Comparison of ENCODE assay signal across 30 cellular contexts in genomic region chr22:33555814-33556522, GRCh38.
"Had no signal": no experiment of that assay in that cellular context is flagged by ENCODE, and none has a peak within 500 bp of the region (broad histone marks: within the 10 kb centered on the region; RNA-seq: fewer than 3 reads in every experiment).

No MANE protein-coding gene starts in this region.

- H3K27me3 ChIP-seq: esophagus muscularis mucosa, foreskin keratinocyte, heart right ventricle, left lung, ovary, suprapubic skin, tibial artery had no signal

- H3K4me1 Mint-ChIP-seq: activated CD4-positive, alpha-beta T cell treated with anti-CD3 and anti-CD28 coated beads, Interleukin-2, amount 10 ng/mL, durations not matched to agents 24 days and 14 days; activated naive CD4-positive, alpha-beta T cell treated with anti-CD3 and anti-CD28 coated beads, Interleukin-2, amount 50 U/mL, for 24 hours; activated naive CD8-positive, alpha-beta T cell treated with anti-CD3 and anti-CD28 coated beads, Interleukin-2, amount 50 U/mL, for 24 hours had no signal

- H3K27me3 Mint-ChIP-seq: activated CD4-positive, alpha-beta memory T cell treated with anti-CD3 and anti-CD28 coated beads, Interleukin-2, amount 10 ng/mL, durations not matched to agents 7 days and 5 days; activated CD4-positive, alpha-beta T cell treated with anti-CD3 and anti-CD28 coated beads, Interleukin-2, amount 10 ng/mL, durations not matched to agents 24 days and 14 days; activated naive CD4-positive, alpha-beta T cell treated with anti-CD3 and anti-CD28 coated beads, Interleukin-2, amount 50 U/mL, for 24 hours; dendritic cell treated with granulocyte-macrophage colony-stimulating factor and Interleukin-4, amounts not matched to agents 40 ng/mL and 50 ng/mL, for 4 days had no signal

- ATAC-seq: activated CD4-positive, CD25-positive, alpha-beta regulatory T cell treated with anti-CD3 and anti-CD28 coated beads, Interleukin-2, amount 50 U/mL, for 24 hours; activated naive CD8-positive, alpha-beta T cell treated with anti-CD3 and anti-CD28 coated beads, Interleukin-2, amount 50 U/mL, for 24 hours; activated T-cell treated with anti-CD3 and anti-CD28 coated beads, Interleukin-2, amount 50 U/mL, for 4 hours; foreskin keratinocyte; heart right ventricle; left lung; lower lobe of right lung; mucosa of descending colon; right cardiac atrium had no signal

- FAIRE-seq: islet of Langerhans had no signal

- H3K4me3 ChIP-seq: esophagus muscularis mucosa, heart right ventricle, left lung, lower lobe of right lung, mucosa of descending colon, ovary, prostate gland, suprapubic skin, tibial artery had no signal

- H3K36me3 ChIP-seq: esophagus muscularis mucosa, heart right ventricle, left lung, lower lobe of right lung, ovary, prostate gland, suprapubic skin, tibial artery, WERI-Rb-1 had no signal

- H3K9me3 Mint-ChIP-seq: activated CD4-positive, alpha-beta T cell treated with anti-CD3 and anti-CD28 coated beads, Interleukin-2, amount 10 ng/mL, durations not matched to agents 24 days and 14 days; activated naive CD4-positive, alpha-beta T cell treated with anti-CD3 and anti-CD28 coated beads, Interleukin-2, amount 50 U/mL, for 24 hours; activated T-cell treated with anti-CD3 and anti-CD28 coated beads, Interleukin-2, amount 50 U/mL, for 4 hours; dendritic cell treated with granulocyte-macrophage colony-stimulating factor and Interleukin-4, amounts not matched to agents 40 ng/mL and 50 ng/mL, for 4 days had no signal

- H3K27ac Mint-ChIP-seq: activated CD4-positive, alpha-beta memory T cell treated with anti-CD3 and anti-CD28 coated beads, Interleukin-2, amount 10 ng/mL, durations not matched to agents 7 days and 5 days; activated CD4-positive, alpha-beta T cell treated with anti-CD3 and anti-CD28 coated beads, Interleukin-2, amount 10 ng/mL, durations not matched to agents 24 days and 14 days; activated naive CD4-positive, alpha-beta T cell treated with anti-CD3 and anti-CD28 coated beads, Interleukin-2, amount 50 U/mL, for 24 hours; activated naive CD8-positive, alpha-beta T cell treated with anti-CD3 and anti-CD28 coated beads, Interleukin-2, amount 50 U/mL, for 24 hours; activated T-helper 2 cell treated with anti-CD3 and anti-CD28 coated beads, Interferon-gamma antibody, Interleukin-2, Interleukin-4, amounts not matched to agents 10 μg/mL and 5 μg/mL and 100 μg/mL, durations not matched to agents 14 hours and 24 hours and 36 hours; dendritic cell treated with granulocyte-macrophage colony-stimulating factor and Interleukin-4, amounts not matched to agents 40 ng/mL and 50 ng/mL, for 4 days; endodermal cell; T-helper 1 cell treated with Interleukin-12 subunit alpha and Interleukin-12 subunit beta and Interleukin-4 antibody, amounts not matched to agents 30 μg/mL and 1 μg/mL, for 36 hours had no signal

- H3K36me3 Mint-ChIP-seq: activated naive CD4-positive, alpha-beta T cell treated with anti-CD3 and anti-CD28 coated beads, Interleukin-2, amount 50 U/mL, for 24 hours had no signal

- H3K4me3 Mint-ChIP-seq: activated CD4-positive, alpha-beta memory T cell treated with anti-CD3 and anti-CD28 coated beads, Interleukin-2, amount 10 ng/mL, durations not matched to agents 7 days and 5 days; activated CD4-positive, alpha-beta T cell treated with anti-CD3 and anti-CD28 coated beads, Interleukin-2, amount 10 ng/mL, durations not matched to agents 24 days and 14 days; activated naive CD4-positive, alpha-beta T cell treated with anti-CD3 and anti-CD28 coated beads, Interleukin-2, amount 50 U/mL, for 24 hours; activated naive CD8-positive, alpha-beta T cell treated with anti-CD3 and anti-CD28 coated beads, Interleukin-2, amount 50 U/mL, for 24 hours; activated T-cell treated with anti-CD3 and anti-CD28 coated beads, Interleukin-2, amount 50 U/mL, for 4 hours; dendritic cell treated with granulocyte-macrophage colony-stimulating factor and Interleukin-4, amounts not matched to agents 40 ng/mL and 50 ng/mL, for 4 days; endodermal cell; T-helper 1 cell treated with Interleukin-12 subunit alpha and Interleukin-12 subunit beta and Interleukin-4 antibody, amounts not matched to agents 30 μg/mL and 1 μg/mL, for 36 hours had no signal

- DNase-seq: activated CD4-positive, alpha-beta memory T cell treated with anti-CD3 and anti-CD28 coated beads, Interleukin-2, amount 10 ng/mL, durations not matched to agents 7 days and 5 days; activated CD4-positive, alpha-beta T cell treated with anti-CD3 and anti-CD28 coated beads, Interleukin-2, amount 10 ng/mL, durations not matched to agents 24 days and 14 days; activated naive CD8-positive, alpha-beta T cell treated with anti-CD3 and anti-CD28 coated beads, Interleukin-2, amount 50 U/mL, for 24 hours; activated T-cell treated with anti-CD3 and anti-CD28 coated beads, Interleukin-2, amount 50 U/mL, for 4 hours; amygdala; caudate nucleus; endodermal cell; foreskin keratinocyte; heart right ventricle; left lung; lower lobe of right lung; mesendoderm; mucosa of descending colon; ovary; right cardiac atrium; stimulated activated CD4-positive, alpha-beta T cell treated with anti-CD3 and anti-CD28 coated beads, Interleukin-15, amount 100 ng/mL, for 24 hours; stimulated activated CD4-positive, alpha-beta T cell treated with anti-CD3 and anti-CD28 coated beads, Interleukin-2, amount 100 ng/mL, for 24 hours; stimulated activated naive CD4-positive, alpha-beta T cell; T1000; tibial artery; WERI-Rb-1 had no signal
